Comparison of ENCODE assay signal across 26 cellular contexts in the genomic region with DNA sequence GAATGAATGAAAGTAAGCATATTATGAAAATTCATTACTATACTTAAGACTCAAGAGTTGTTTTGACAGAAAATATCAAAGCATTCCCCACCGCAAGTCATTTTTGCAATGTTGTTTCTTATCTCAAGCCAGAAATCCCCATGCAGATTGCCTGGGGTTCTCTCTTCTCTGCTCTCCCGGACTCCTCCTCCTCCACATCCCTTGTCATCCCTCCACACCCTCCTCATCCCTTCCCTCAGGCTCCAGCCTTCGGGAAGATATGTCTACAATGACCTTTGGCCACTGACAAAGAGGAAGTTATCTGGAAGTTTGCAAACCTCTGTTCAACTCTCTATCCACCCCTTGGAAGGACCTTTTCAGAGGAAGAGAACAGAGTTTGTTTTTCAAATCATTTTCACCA. TPM values are rescaled to one million over a fixed set of nuclear protein-coding genes. Genes with fewer than 3 reads are reported as not detected.
"Had no signal": no experiment of that assay in that cellular context is flagged by ENCODE, and none has a peak within 500 bp of the region (broad histone marks: within the 10 kb centered on the region; RNA-seq: fewer than 3 reads in every experiment).

No MANE protein-coding gene starts in this region.

- H3K9me3 Mint-ChIP-seq: activated CD8-positive, alpha-beta T cell treated with anti-CD3 and anti-CD28 coated beads for 36 hours; activated naive CD4-positive, alpha-beta T cell treated with anti-CD3 and anti-CD28 coated beads, Interleukin-2, amount 10 ng/mL, durations not matched to agents 7 days and 5 days; activated naive CD8-positive, alpha-beta T cell treated with anti-CD3 and anti-CD28 coated beads for 36 hours; activated T-cell treated with anti-CD3 and anti-CD28 coated beads, Interleukin-2, amount 50 U/mL, for 72 hours; activated T-helper 2 cell treated with anti-CD3 and anti-CD28 coated beads, Interferon-gamma antibody, Interleukin-2, Interleukin-4, amounts not matched to agents 10 μg/mL and 5 μg/mL and 100 μg/mL, durations not matched to agents 14 hours and 24 hours and 36 hours had no signal

- H3K4me3 Mint-ChIP-seq: activated CD8-positive, alpha-beta T cell treated with anti-CD3 and anti-CD28 coated beads for 36 hours; activated naive CD4-positive, alpha-beta T cell treated with anti-CD3 and anti-CD28 coated beads, Interleukin-2, amount 10 ng/mL, durations not matched to agents 7 days and 5 days; activated naive CD8-positive, alpha-beta T cell treated with anti-CD3 and anti-CD28 coated beads for 36 hours; activated T-cell treated with anti-CD3 and anti-CD28 coated beads, Interleukin-2, amount 50 U/mL, for 72 hours had no signal

- H3K27ac ChIP-seq: SK-N-MC, WERI-Rb-1 had no signal

- H3K27me3 Mint-ChIP-seq: activated CD8-positive, alpha-beta T cell treated with anti-CD3 and anti-CD28 coated beads for 36 hours had no signal

- ATAC-seq: activated CD4-positive, CD25-positive, alpha-beta regulatory T cell treated with anti-CD3 and anti-CD28 coated beads, Interleukin-2, amount 50 U/mL, for 24 hours; activated CD8-positive, alpha-beta T cell treated with anti-CD3 and anti-CD28 coated beads for 36 hours; activated T-cell treated with anti-CD3 and anti-CD28 coated beads, Interleukin-2, amount 50 U/mL, for 72 hours; Panc1; Right ventricle myocardium inferior had no signal

- H3K27ac Mint-ChIP-seq: activated CD8-positive, alpha-beta T cell treated with anti-CD3 and anti-CD28 coated beads for 36 hours; activated naive CD4-positive, alpha-beta T cell treated with anti-CD3 and anti-CD28 coated beads, Interleukin-2, amount 10 ng/mL, durations not matched to agents 7 days and 5 days; activated naive CD8-positive, alpha-beta T cell treated with anti-CD3 and anti-CD28 coated beads for 36 hours; activated T-cell treated with anti-CD3 and anti-CD28 coated beads, Interleukin-2, amount 50 U/mL, for 72 hours; activated T-helper 2 cell treated with anti-CD3 and anti-CD28 coated beads, Interferon-gamma antibody, Interleukin-2, Interleukin-4, amounts not matched to agents 10 μg/mL and 5 μg/mL and 100 μg/mL, durations not matched to agents 14 hours and 24 hours and 36 hours had no signal

- H3K4me3 ChIP-seq: SK-N-MC had no signal

- H3K36me3 Mint-ChIP-seq: activated naive CD4-positive, alpha-beta T cell treated with anti-CD3 and anti-CD28 coated beads, Interleukin-2, amount 10 ng/mL, durations not matched to agents 7 days and 5 days; activated naive CD8-positive, alpha-beta T cell treated with anti-CD3 and anti-CD28 coated beads for 36 hours had no signal

- DNase-seq: activated CD4-positive, alpha-beta T cell treated with anti-CD3 and anti-CD28 coated beads for 4 hours; activated CD8-positive, alpha-beta memory T cell treated with anti-CD3 and anti-CD28 coated beads, Interleukin-2, amount 50 U/mL, for 4 hours; activated CD8-positive, alpha-beta T cell treated with anti-CD3 and anti-CD28 coated beads for 36 hours; activated gamma-delta T cell treated with Interleukin-2 at 50 U/mL for 16 hours; activated naive CD4-positive, alpha-beta T cell treated with anti-CD3 and anti-CD28 coated beads, Interleukin-2, amount 10 ng/mL, durations not matched to agents 7 days and 5 days; activated naive CD8-positive, alpha-beta T cell treated with anti-CD3 and anti-CD28 coated beads for 36 hours; activated T-cell treated with anti-CD3 and anti-CD28 coated beads, Interleukin-2, amount 50 U/mL, for 72 hours; anterior cingulate cortex; Kasumi-1; KBM-7; NCI-H1417 treated with DMSO at 0.1 percent for 48 hours; NCI-H1694; NCI-H2029; NCI-H2107; NCI-H510A treated with DMSO at 0.1 percent for 48 hours; NCI-H69; NK-92 treated with Interleukin-12 subunit alpha and Interleukin-12 subunit beta, amount 100 ng/mL, for 24 hours; OCI-M1; RPMI8226; T-helper 1 cell; WERI-Rb-1 had no signal

- H3K4me1 Mint-ChIP-seq: activated naive CD4-positive, alpha-beta T cell treated with anti-CD3 and anti-CD28 coated beads, Interleukin-2, amount 10 ng/mL, durations not matched to agents 7 days and 5 days; activated naive CD8-positive, alpha-beta T cell treated with anti-CD3 and anti-CD28 coated beads for 36 hours had no signal

RNA-seq across cellular contexts. Expression of gene TFCP2L1, which starts 11.9 kb away (rescaled TPM):
- total RNA-seq: activated T-helper 2 cell treated with anti-CD3 and anti-CD28 coated beads, Interferon-gamma antibody, Interleukin-2, Interleukin-4, amounts not matched to agents 10 μg/mL and 5 μg/mL and 100 μg/mL, durations not matched to agents 14 hours and 24 hours and 36 hours had no signal
